In the genomic region with DNA sequence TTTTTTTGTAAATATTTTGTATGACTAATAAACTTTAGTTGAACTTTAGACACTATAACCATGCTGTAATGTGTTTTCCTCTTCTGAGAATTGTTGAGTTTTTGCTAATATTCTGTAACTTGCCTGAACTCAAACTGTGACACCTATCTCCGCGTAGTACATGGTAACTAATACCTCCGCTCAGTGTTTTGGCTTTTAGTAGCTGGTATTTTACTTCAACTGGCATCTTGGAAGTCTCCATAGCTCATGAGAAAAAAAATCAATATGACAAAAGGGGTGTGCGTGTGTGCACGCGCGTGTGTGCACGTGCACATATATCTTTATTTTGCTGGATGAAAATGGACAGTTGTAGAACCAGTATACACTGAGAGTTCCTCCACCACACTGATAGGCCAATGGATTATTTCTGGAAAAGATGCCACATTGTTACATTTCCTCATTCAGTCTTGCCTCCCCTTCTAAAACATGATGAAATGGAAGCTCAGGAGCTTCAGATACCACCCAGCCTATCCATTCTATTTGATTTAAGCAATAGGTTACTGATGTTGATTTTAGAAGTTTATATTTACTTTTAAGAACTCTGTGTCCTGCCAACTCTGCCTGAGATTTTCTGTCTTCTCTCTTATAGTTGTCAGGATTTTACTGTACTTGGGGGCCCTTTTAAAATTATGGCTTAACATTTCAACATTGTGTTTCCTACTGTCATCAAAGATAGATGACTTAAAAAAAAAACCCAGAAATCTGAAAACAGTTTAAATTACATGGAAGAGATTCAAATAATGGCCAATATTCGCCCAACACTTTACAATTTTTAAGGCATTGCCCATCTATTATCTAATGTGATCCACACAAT, we compare ENCODE assay signal across 1 cellular context.
TF ChIP-seq lines count a peak whose summit lies in the region.

No MANE protein-coding gene starts in this region.

TF ChIP-seq in HepG2, 621 proteins besides CTCF, POLR2A, EP300 and RAD21 (continued from another document and continues in another):
- TF ChIP-seq, protein P1, sequence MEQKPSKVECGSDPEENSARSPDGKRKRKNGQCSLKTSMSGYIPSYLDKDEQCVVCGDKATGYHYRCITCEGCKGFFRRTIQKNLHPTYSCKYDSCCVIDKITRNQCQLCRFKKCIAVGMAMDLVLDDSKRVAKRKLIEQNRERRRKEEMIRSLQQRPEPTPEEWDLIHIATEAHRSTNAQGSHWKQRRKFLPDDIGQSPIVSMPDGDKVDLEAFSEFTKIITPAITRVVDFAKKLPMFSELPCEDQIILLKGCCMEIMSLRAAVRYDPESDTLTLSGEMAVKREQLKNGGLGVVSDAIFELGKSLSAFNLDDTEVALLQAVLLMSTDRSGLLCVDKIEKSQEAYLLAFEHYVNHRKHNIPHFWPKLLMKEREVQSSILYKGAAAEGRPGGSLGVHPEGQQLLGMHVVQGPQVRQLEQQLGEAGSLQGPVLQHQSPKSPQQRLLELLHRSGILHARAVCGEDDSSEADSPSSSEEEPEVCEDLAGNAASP (CRISPR knock-in tag; IDR thresholded peaks at IDR 0.05; ENCODE audit: borderline replicate concordance) = peak; percentile 22; the same call in 1 of the 2 replicates
- TF ChIP-seq, protein P2, sequence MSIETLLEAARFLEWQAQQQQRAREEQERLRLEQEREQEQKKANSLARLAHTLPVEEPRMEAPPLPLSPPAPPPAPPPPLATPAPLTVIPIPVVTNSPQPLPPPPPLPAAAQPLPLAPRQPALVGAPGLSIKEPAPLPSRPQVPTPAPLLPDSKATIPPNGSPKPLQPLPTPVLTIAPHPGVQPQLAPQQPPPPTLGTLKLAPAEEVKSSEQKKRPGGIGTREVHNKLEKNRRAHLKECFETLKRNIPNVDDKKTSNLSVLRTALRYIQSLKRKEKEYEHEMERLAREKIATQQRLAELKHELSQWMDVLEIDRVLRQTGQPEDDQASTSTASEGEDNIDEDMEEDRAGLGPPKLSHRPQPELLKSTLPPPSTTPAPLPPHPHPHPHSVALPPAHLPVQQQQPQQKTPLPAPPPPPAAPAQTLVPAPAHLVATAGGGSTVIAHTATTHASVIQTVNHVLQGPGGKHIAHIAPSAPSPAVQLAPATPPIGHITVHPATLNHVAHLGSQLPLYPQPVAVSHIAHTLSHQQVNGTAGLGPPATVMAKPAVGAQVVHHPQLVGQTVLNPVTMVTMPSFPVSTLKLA (IDR thresholded peaks at IDR 0.05) = peak; percentile 33; the same call in 1 of the 2 replicates
- TF ChIP-seq, protein P3, sequence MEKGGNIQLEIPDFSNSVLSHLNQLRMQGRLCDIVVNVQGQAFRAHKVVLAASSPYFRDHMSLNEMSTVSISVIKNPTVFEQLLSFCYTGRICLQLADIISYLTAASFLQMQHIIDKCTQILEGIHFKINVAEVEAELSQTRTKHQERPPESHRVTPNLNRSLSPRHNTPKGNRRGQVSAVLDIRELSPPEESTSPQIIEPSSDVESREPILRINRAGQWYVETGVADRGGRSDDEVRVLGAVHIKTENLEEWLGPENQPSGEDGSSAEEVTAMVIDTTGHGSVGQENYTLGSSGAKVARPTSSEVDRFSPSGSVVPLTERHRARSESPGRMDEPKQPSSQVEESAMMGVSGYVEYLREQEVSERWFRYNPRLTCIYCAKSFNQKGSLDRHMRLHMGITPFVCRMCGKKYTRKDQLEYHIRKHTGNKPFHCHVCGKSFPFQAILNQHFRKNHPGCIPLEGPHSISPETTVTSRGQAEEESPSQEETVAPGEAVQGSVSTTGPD (CRISPR knock-in tag; IDR thresholded peaks at IDR 0.05) = no peak
- TF ChIP-seq HOXA9 (CRISPR knock-in tag; IDR thresholded peaks at IDR 0.05; ENCODE audit: borderline replicate concordance) (no peak), ARID2 (CRISPR knock-in tag; IDR thresholded peaks at IDR 0.05; ENCODE audit: borderline replicate concordance) (no peak), ZNF317 (CRISPR knock-in tag; IDR thresholded peaks at IDR 0.05) (peak; percentile 91), ZFP82 (CRISPR knock-in tag; IDR thresholded peaks at IDR 0.05; ENCODE audit: borderline replicate concordance) (no peak), FOXK2 (IDR thresholded peaks at IDR 0.05) (no peak), ZBTB1 (CRISPR knock-in tag; IDR thresholded peaks at IDR 0.05; ENCODE audit: borderline replicate concordance) (no peak; the same call in 1 of the 2 replicates), ZNF556 (CRISPR knock-in tag; IDR thresholded peaks at IDR 0.05; ENCODE audit: borderline replicate concordance) (0 out of 2 replicates have a peak, but pooled peaks have one; percentile 54), ELF1 (CRISPR knock-in tag; IDR thresholded peaks at IDR 0.05) (peak; percentile 51; the same call in 1 of the 2 replicates), ZNF660 (CRISPR knock-in tag; IDR thresholded peaks at IDR 0.05; ENCODE audit: borderline replicate concordance, low read depth) (no peak), ZNF17 (CRISPR knock-in tag; IDR thresholded peaks at IDR 0.05) (no peak), FOXC1 (CRISPR knock-in tag; IDR thresholded peaks at IDR 0.05; ENCODE audit: borderline replicate concordance) (peak; percentile 83; the same call in 1 of the 2 replicates), MAF1 (CRISPR knock-in tag; IDR thresholded peaks at IDR 0.05; ENCODE audit: borderline replicate concordance) (no peak), ISX (CRISPR knock-in tag; conservative IDR thresholded peaks at IDR 0.05) (no peak), RCOR2 (CRISPR knock-in tag; IDR thresholded peaks at IDR 0.05) (peak; percentile 85), FOXK1 (CRISPR knock-in tag; IDR thresholded peaks at IDR 0.05; ENCODE audit: borderline replicate concordance, low read depth) (peak; percentile 68), KMT2B (CRISPR knock-in tag; IDR thresholded peaks at IDR 0.05) (peak; percentile 59; the same call in 1 of the 2 replicates), ZNF703 (CRISPR knock-in tag; IDR thresholded peaks at IDR 0.05; ENCODE audit: borderline replicate concordance) (no peak), JUNB (CRISPR knock-in tag; IDR thresholded peaks at IDR 0.05; ENCODE audit: borderline replicate concordance) (no peak), ISL2 (CRISPR knock-in tag; IDR thresholded peaks at IDR 0.05) (no peak; the same call in none of the 2 replicates), ADNP (CRISPR knock-in tag; IDR thresholded peaks at IDR 0.05) (no peak), ARNT2 (CRISPR knock-in tag; IDR thresholded peaks at IDR 0.05; ENCODE audit: low read depth) (no peak; the same call in 1 of the 2 replicates), ZBTB21 (CRISPR knock-in tag; IDR thresholded peaks at IDR 0.05) (0 out of 2 replicates have a peak, but pooled peaks have one; percentile 25), NRL (CRISPR knock-in tag; IDR thresholded peaks at IDR 0.05; ENCODE audit: borderline replicate concordance) (no peak), ZNF792 (CRISPR knock-in tag; IDR thresholded peaks at IDR 0.05) (0 out of 2 replicates have a peak, but pooled peaks have one; percentile 41), MYC (CRISPR knock-in tag; IDR thresholded peaks at IDR 0.05; ENCODE audit: borderline replicate concordance) (no peak)
- TF ChIP-seq, protein P4, sequence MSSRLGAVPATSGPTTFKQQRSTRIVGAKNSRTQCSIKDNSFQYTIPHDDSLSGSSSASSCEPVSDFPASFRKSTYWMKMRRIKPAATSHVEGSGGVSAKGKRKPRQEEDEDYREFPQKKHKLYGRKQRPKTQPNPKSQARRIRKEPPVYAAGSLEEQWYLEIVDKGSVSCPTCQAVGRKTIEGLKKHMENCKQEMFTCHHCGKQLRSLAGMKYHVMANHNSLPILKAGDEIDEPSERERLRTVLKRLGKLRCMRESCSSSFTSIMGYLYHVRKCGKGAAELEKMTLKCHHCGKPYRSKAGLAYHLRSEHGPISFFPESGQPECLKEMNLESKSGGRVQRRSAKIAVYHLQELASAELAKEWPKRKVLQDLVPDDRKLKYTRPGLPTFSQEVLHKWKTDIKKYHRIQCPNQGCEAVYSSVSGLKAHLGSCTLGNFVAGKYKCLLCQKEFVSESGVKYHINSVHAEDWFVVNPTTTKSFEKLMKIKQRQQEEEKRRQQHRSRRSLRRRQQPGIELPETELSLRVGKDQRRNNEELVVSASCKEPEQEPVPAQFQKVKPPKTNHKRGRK (CRISPR knock-in tag; IDR thresholded peaks at IDR 0.05) = no peak
- TF ChIP-seq, protein P5, sequence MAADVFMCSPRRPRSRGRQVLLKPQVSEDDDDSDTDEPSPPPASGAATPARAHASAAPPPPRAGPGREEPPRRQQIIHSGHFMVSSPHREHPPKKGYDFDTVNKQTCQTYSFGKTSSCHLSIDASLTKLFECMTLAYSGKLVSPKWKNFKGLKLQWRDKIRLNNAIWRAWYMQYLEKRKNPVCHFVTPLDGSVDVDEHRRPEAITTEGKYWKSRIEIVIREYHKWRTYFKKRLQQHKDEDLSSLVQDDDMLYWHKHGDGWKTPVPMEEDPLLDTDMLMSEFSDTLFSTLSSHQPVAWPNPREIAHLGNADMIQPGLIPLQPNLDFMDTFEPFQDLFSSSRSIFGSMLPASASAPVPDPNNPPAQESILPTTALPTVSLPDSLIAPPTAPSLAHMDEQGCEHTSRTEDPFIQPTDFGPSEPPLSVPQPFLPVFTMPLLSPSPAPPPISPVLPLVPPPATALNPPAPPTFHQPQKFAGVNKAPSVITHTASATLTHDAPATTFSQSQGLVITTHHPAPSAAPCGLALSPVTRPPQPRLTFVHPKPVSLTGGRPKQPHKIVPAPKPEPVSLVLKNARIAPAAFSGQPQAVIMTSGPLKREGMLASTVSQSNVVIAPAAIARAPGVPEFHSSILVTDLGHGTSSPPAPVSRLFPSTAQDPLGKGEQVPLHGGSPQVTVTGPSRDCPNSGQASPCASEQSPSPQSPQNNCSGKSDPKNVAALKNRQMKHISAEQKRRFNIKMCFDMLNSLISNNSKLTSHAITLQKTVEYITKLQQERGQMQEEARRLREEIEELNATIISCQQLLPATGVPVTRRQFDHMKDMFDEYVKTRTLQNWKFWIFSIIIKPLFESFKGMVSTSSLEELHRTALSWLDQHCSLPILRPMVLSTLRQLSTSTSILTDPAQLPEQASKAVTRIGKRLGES (CRISPR knock-in tag; IDR thresholded peaks at IDR 0.05; ENCODE audit: borderline replicate concordance) = no peak
- TF ChIP-seq, protein P6, sequence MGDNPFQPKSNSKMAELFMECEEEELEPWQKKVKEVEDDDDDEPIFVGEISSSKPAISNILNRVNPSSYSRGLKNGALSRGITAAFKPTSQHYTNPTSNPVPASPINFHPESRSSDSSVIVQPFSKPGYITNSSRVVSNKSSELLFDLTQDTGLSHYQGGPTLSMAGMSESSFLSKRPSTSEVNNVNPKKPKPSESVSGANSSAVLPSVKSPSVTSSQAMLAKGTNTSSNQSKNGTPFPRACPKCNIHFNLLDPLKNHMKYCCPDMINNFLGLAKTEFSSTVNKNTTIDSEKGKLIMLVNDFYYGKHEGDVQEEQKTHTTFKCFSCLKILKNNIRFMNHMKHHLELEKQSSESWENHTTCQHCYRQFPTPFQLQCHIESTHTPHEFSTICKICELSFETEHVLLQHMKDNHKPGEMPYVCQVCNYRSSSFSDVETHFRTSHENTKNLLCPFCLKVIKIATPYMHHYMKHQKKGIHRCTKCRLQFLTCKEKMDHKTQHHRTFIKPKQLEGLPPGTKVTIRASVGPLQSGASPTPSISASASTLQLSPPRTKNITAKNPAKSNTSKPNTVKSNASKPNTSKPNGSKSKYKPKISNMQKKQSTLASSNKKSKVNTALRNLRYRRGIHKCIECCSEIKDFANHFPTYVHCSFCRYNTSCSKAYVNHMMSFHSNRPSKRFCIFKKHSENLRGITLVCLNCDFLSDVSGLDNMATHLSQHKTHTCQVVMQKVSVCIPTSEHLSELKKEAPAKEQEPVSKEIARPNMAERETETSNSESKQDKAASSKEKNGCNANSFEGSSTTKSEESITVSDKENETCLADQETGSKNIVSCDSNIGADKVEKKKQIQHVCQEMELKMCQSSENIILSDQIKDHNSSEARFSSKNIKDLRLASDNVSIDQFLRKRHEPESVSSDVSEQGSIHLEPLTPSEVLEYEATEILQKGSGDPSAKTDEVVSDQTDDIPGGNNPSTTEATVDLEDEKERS (CRISPR knock-in tag; IDR thresholded peaks at IDR 0.05) = peak; percentile 79; the same call in 1 of the 2 replicates
- TF ChIP-seq, protein P7, sequence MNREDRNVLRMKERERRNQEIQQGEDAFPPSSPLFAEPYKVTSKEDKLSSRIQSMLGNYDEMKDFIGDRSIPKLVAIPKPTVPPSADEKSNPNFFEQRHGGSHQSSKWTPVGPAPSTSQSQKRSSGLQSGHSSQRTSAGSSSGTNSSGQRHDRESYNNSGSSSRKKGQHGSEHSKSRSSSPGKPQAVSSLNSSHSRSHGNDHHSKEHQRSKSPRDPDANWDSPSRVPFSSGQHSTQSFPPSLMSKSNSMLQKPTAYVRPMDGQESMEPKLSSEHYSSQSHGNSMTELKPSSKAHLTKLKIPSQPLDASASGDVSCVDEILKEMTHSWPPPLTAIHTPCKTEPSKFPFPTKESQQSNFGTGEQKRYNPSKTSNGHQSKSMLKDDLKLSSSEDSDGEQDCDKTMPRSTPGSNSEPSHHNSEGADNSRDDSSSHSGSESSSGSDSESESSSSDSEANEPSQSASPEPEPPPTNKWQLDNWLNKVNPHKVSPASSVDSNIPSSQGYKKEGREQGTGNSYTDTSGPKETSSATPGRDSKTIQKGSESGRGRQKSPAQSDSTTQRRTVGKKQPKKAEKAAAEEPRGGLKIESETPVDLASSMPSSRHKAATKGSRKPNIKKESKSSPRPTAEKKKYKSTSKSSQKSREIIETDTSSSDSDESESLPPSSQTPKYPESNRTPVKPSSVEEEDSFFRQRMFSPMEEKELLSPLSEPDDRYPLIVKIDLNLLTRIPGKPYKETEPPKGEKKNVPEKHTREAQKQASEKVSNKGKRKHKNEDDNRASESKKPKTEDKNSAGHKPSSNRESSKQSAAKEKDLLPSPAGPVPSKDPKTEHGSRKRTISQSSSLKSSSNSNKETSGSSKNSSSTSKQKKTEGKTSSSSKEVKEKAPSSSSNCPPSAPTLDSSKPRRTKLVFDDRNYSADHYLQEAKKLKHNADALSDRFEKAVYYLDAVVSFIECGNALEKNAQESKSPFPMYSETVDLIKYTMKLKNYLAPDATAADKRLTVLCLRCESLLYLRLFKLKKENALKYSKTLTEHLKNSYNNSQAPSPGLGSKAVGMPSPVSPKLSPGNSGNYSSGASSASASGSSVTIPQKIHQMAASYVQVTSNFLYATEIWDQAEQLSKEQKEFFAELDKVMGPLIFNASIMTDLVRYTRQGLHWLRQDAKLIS (CRISPR knock-in tag; IDR thresholded peaks at IDR 0.05) = peak; percentile 56; the same call in 1 of the 2 replicates
- TF ChIP-seq, protein P8, sequence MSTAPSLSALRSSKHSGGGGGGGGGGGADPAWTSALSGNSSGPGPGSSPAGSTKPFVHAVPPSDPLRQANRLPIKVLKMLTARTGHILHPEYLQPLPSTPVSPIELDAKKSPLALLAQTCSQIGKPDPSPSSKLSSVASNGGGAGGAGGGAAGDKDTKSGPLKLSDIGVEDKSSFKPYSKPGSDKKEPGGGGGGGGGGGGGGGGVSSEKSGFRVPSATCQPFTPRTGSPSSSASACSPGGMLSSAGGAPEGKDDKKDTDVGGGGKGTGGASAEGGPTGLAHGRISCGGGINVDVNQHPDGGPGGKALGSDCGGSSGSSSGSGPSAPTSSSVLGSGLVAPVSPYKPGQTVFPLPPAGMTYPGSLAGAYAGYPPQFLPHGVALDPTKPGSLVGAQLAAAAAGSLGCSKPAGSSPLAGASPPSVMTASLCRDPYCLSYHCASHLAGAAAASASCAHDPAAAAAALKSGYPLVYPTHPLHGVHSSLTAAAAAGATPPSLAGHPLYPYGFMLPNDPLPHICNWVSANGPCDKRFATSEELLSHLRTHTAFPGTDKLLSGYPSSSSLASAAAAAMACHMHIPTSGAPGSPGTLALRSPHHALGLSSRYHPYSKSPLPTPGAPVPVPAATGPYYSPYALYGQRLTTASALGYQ (CRISPR knock-in tag; IDR thresholded peaks at IDR 0.05) = peak; percentile 26; the same call in 1 of the 2 replicates
